In genomic region chr22:19448076-19448607, GRCh38 we compare ENCODE assay signal across 1 cellular context.
A peak's percentile ranks its signal among the peaks of the same experiment; 100 is the strongest.
TF ChIP-seq lines count a peak whose summit lies in the region.

No MANE protein-coding gene starts in this region.

TF ChIP-seq in HEK293, 187 proteins besides CTCF, POLR2A, EP300 and RAD21 (continued from another document and continues in another):
- TF ChIP-seq ZNF16 (tag by site-specific recombination; IDR thresholded peaks at IDR 0.05; ENCODE audit: low read depth): no peak
- TF ChIP-seq AEBP2 (tag by site-specific recombination; IDR thresholded peaks at IDR 0.05; ENCODE audit: borderline replicate concordance): no peak
- 0 out of 2 replicates have a peak, but pooled peaks have one; percentile 48 for TF ChIP-seq ZNF600 (tag by site-specific recombination; IDR thresholded peaks at IDR 0.05)
- TF ChIP-seq FEZF1 (tag by site-specific recombination; IDR thresholded peaks at IDR 0.05): peak; percentile 83
- TF ChIP-seq ZNF214 (tag by site-specific recombination; IDR thresholded peaks at IDR 0.05; ENCODE audit: borderline replicate concordance): no peak
- TF ChIP-seq, protein P1, sequence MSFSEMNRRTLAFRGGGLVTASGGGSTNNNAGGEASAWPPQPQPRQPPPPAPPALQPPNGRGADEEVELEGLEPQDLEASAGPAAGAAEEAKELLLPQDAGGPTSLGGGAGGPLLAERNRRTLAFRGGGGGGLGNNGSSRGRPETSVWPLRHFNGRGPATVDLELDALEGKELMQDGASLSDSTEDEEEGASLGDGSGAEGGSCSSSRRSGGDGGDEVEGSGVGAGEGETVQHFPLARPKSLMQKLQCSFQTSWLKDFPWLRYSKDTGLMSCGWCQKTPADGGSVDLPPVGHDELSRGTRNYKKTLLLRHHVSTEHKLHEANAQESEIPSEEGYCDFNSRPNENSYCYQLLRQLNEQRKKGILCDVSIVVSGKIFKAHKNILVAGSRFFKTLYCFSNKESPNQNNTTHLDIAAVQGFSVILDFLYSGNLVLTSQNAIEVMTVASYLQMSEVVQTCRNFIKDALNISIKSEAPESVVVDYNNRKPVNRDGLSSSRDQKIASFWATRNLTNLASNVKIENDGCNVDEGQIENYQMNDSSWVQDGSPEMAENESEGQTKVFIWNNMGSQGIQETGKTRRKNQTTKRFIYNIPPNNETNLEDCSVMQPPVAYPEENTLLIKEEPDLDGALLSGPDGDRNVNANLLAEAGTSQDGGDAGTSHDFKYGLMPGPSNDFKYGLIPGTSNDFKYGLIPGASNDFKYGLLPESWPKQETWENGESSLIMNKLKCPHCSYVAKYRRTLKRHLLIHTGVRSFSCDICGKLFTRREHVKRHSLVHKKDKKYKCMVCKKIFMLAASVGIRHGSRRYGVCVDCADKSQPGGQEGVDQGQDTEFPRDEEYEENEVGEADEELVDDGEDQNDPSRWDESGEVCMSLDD (tag by site-specific recombination; IDR thresholded peaks at IDR 0.05): no peak
- TF ChIP-seq ZBTB48 (tag by site-specific recombination; IDR thresholded peaks at IDR 0.05): peak; percentile 46; the same call in 1 of the 2 replicates
- TF ChIP-seq ZNF747 (tag by site-specific recombination; IDR thresholded peaks at IDR 0.05): no peak
- TF ChIP-seq, protein P2, sequence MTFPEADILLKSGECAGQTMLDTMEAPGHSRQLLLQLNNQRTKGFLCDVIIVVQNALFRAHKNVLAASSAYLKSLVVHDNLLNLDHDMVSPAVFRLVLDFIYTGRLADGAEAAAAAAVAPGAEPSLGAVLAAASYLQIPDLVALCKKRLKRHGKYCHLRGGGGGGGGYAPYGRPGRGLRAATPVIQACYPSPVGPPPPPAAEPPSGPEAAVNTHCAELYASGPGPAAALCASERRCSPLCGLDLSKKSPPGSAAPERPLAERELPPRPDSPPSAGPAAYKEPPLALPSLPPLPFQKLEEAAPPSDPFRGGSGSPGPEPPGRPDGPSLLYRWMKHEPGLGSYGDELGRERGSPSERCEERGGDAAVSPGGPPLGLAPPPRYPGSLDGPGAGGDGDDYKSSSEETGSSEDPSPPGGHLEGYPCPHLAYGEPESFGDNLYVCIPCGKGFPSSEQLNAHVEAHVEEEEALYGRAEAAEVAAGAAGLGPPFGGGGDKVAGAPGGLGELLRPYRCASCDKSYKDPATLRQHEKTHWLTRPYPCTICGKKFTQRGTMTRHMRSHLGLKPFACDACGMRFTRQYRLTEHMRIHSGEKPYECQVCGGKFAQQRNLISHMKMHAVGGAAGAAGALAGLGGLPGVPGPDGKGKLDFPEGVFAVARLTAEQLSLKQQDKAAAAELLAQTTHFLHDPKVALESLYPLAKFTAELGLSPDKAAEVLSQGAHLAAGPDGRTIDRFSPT (tag by site-specific recombination; IDR thresholded peaks at IDR 0.05): 0 out of 2 replicates have a peak, but pooled peaks have one; percentile 13
- no peak for TF ChIP-seq ZNF302 (tag by site-specific recombination; IDR thresholded peaks at IDR 0.05; ENCODE audit: low read depth)
- TF ChIP-seq ZNF362 (tag by site-specific recombination; IDR thresholded peaks at IDR 0.05): no peak
- TF ChIP-seq WT1 (tag by site-specific recombination; IDR thresholded peaks at IDR 0.05): 0 out of 2 replicates have a peak, but pooled peaks have one; percentile 1
- no peak for TF ChIP-seq ZNF837 (tag by site-specific recombination; IDR thresholded peaks at IDR 0.05)
- TF ChIP-seq ZSCAN30 (tag by site-specific recombination; IDR thresholded peaks at IDR 0.05): no peak
- no peak for TF ChIP-seq ZNF121 (tag by site-specific recombination; IDR thresholded peaks at IDR 0.05)
- TF ChIP-seq ZBTB1 (tag by site-specific recombination; IDR thresholded peaks at IDR 0.05): no peak
- TF ChIP-seq SCRT1 (tag by site-specific recombination; IDR thresholded peaks at IDR 0.05; ENCODE audit: borderline replicate concordance): no peak
- TF ChIP-seq ZNF416 (tag by site-specific recombination; IDR thresholded peaks at IDR 0.05): no peak
- TF ChIP-seq ZBTB49 (tag by site-specific recombination; IDR thresholded peaks at IDR 0.05; ENCODE audit: low read depth): no peak
- no peak for TF ChIP-seq ZFP69B (tag by site-specific recombination; IDR thresholded peaks at IDR 0.05)
- TF ChIP-seq ZNF239 (tag by site-specific recombination; IDR thresholded peaks at IDR 0.05): no peak
- no peak for TF ChIP-seq ZNF473 (tag by site-specific recombination; IDR thresholded peaks at IDR 0.05)
- TF ChIP-seq ZNF623 (tag by site-specific recombination; IDR thresholded peaks at IDR 0.05): no peak
- TF ChIP-seq, protein P3, sequence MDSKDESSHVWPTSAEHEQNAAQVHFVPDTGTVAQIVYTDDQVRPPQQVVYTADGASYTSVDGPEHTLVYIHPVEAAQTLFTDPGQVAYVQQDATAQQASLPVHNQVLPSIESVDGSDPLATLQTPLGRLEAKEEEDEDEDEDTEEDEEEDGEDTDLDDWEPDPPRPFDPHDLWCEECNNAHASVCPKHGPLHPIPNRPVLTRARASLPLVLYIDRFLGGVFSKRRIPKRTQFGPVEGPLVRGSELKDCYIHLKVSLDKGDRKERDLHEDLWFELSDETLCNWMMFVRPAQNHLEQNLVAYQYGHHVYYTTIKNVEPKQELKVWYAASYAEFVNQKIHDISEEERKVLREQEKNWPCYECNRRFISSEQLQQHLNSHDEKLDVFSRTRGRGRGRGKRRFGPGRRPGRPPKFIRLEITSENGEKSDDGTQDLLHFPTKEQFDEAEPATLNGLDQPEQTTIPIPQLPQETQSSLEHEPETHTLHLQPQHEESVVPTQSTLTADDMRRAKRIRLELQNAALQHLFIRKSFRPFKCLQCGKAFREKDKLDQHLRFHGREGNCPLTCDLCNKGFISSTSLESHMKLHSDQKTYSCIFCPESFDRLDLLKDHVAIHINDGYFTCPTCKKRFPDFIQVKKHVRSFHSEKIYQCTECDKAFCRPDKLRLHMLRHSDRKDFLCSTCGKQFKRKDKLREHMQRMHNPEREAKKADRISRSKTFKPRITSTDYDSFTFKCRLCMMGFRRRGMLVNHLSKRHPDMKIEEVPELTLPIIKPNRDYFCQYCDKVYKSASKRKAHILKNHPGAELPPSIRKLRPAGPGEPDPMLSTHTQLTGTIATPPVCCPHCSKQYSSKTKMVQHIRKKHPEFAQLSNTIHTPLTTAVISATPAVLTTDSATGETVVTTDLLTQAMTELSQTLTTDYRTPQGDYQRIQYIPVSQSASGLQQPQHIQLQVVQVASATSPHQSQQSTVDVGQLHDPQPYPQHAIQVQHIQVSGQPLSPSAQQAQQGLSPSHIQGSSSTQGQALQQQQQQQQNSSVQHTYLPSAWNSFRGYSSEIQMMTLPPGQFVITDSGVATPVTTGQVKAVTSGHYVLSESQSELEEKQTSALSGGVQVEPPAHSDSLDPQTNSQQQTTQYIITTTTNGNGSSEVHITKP (tag by site-specific recombination; IDR thresholded peaks at IDR 0.05): peak; percentile 23; the same call in 1 of the 2 replicates
- TF ChIP-seq IKZF3 (tag by site-specific recombination; IDR thresholded peaks at IDR 0.05): no peak
- TF ChIP-seq REPIN1 (tag by site-specific recombination; IDR thresholded peaks at IDR 0.05; ENCODE audit: low read depth): no peak
- TF ChIP-seq ZNF2 (tag by site-specific recombination; IDR thresholded peaks at IDR 0.05): peak; percentile 64; the same call in 1 of the 2 replicates
- TF ChIP-seq ZEB2 (tag by site-specific recombination; IDR thresholded peaks at IDR 0.05): peak; percentile 34; the same call in 1 of the 2 replicates
- TF ChIP-seq ZBTB17 (tag by site-specific recombination; IDR thresholded peaks at IDR 0.05): peak; percentile 83; the same call in 1 of the 2 replicates
- no peak for TF ChIP-seq YY1 (tag by site-specific recombination; IDR thresholded peaks at IDR 0.05)
- TF ChIP-seq, protein P4, sequence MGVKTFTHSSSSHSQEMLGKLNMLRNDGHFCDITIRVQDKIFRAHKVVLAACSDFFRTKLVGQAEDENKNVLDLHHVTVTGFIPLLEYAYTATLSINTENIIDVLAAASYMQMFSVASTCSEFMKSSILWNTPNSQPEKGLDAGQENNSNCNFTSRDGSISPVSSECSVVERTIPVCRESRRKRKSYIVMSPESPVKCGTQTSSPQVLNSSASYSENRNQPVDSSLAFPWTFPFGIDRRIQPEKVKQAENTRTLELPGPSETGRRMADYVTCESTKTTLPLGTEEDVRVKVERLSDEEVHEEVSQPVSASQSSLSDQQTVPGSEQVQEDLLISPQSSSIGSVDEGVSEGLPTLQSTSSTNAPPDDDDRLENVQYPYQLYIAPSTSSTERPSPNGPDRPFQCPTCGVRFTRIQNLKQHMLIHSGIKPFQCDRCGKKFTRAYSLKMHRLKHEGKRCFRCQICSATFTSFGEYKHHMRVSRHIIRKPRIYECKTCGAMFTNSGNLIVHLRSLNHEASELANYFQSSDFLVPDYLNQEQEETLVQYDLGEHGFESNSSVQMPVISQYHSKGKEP (tag by site-specific recombination; IDR thresholded peaks at IDR 0.05): no peak
- TF ChIP-seq ZNF394 (tag by site-specific recombination; IDR thresholded peaks at IDR 0.05; ENCODE audit: borderline replicate concordance): no peak
- TF ChIP-seq, protein P5, sequence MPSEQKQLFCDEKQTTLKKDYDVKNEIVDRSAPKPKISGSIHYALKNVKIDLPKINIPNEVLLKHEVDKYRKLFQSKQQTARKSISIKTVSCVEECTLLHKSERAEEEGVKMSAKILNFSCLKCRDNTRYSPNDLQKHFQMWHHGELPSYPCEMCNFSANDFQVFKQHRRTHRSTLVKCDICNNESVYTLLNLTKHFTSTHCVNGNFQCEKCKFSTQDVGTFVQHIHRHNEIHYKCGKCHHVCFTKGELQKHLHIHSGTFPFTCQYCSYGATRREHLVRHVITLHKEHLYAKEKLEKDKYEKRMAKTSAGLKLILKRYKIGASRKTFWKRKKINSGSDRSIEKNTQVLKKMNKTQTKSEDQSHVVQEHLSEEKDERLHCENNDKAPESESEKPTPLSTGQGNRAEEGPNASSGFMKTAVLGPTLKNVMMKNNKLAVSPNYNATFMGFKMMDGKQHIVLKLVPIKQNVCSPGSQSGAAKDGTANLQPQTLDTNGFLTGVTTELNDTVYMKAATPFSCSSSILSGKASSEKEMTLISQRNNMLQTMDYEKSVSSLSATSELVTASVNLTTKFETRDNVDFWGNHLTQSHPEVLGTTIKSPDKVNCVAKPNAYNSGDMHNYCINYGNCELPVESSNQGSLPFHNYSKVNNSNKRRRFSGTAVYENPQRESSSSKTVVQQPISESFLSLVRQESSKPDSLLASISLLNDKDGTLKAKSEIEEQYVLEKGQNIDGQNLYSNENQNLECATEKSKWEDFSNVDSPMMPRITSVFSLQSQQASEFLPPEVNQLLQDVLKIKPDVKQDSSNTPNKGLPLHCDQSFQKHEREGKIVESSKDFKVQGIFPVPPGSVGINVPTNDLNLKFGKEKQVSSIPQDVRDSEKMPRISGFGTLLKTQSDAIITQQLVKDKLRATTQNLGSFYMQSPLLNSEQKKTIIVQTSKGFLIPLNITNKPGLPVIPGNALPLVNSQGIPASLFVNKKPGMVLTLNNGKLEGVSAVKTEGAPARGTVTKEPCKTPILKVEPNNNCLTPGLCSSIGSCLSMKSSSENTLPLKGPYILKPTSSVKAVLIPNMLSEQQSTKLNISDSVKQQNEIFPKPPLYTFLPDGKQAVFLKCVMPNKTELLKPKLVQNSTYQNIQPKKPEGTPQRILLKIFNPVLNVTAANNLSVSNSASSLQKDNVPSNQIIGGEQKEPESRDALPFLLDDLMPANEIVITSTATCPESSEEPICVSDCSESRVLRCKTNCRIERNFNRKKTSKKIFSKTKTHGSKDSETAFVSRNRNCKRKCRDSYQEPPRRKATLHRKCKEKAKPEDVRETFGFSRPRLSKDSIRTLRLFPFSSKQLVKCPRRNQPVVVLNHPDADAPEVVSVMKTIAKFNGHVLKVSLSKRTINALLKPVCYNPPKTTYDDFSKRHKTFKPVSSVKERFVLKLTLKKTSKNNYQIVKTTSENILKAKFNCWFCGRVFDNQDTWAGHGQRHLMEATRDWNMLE (tag by site-specific recombination; conservative IDR thresholded peaks at IDR 0.05; ENCODE audit: low read depth): no peak
- no peak for TF ChIP-seq PRDM6 (tag by site-specific recombination; IDR thresholded peaks at IDR 0.05)
- no peak for TF ChIP-seq ZNF707 (tag by site-specific recombination; IDR thresholded peaks at IDR 0.05)
